In genomic region chr22:27110985-27111451, GRCh38 we compare ENCODE assay signal across 13 cellular contexts.
A peak's percentile ranks its signal among the peaks of the same experiment; 100 is the strongest.
DNase-seq lines count a peak whose midpoint lies in the region; TF ChIP-seq lines count a peak whose summit lies in the region.
"Had no signal": no experiment of that assay in that cellular context is flagged by ENCODE, and none has a peak within 500 bp of the region (broad histone marks: within the 10 kb centered on the region; RNA-seq: fewer than 3 reads in every experiment).

No MANE protein-coding gene starts in this region.

- DNase-seq in H7 (peak; percentile 68), SJCRH30 (peak; percentile 75 to 76), fibroblast of the aortic adventitia (ENCODE audit: low read depth) (peak; percentile 75), trophoblast cell (no peak), NCI-H2029 treated with DMSO at 0.1 percent for 48 hours (lab: John Stamatoyannopoulos, UW) (no peak), colonic mucosa (no peak)
- DNase-seq in activated naive CD4-positive, alpha-beta T cell (lab: John Stamatoyannopoulos, UW) = no peak
- DNase-seq in stimulated activated CD4-positive, alpha-beta T cell treated with anti-CD3 and anti-CD28 coated beads, Interleukin-2, amount 100 ng/mL, for 48 hours = no peak
- DNase-seq: activated naive CD8-positive, alpha-beta T cell treated with anti-CD3 and anti-CD28 coated beads, Interleukin-2, amount 50 U/mL, for 24 hours; CD4-positive, alpha-beta T cell; MV-4-11; naive B cell; stimulated activated CD8-positive, alpha-beta memory T cell treated with anti-CD3 and anti-CD28 coated beads, Interleukin-4, amount 100 ng/mL, for 48 hours had no signal

- no peaks in the 10 kb centered on the region for H3K27me3 ChIP-seq in H7 (ENCODE audit: control insufficient read depth, insufficient read depth, low read length)
- no peaks in the 10 kb centered on the region for H3K27me3 ChIP-seq in SJCRH30
- H3K27me3 ChIP-seq in trophoblast cell (ENCODE audit: insufficient read depth, low read length) = no peaks in the 10 kb centered on the region
- H3K27me3 ChIP-seq in colonic mucosa = no peaks in the 10 kb centered on the region

- no peaks in the 10 kb centered on the region for H3K36me3 ChIP-seq in H7 (replicated peaks; ENCODE audit: control insufficient read depth, insufficient read depth, low read length)
- no peaks in the 10 kb centered on the region for H3K36me3 ChIP-seq in SJCRH30
- H3K36me3 ChIP-seq in trophoblast cell (ENCODE audit: control insufficient read depth in 1 of 2, insufficient read depth in 2 of 2, low read length in 2 of 2) = no peaks in the 10 kb centered on the region
- no peaks in the 10 kb centered on the region for H3K36me3 ChIP-seq in colonic mucosa

- H3K4me3 ChIP-seq in H7 (ENCODE audit: insufficient read depth, low read depth, low read length) = no peak overlapping the region
- no peak overlapping the region for H3K4me3 ChIP-seq in SJCRH30
- H3K4me3 ChIP-seq in fibroblast of the aortic adventitia (ENCODE audit: low read depth, low read length) = no peak overlapping the region
- H3K4me3 ChIP-seq in trophoblast cell (ENCODE audit: low read depth, low read length) = no peak overlapping the region
- no peak overlapping the region for H3K4me3 ChIP-seq in colonic mucosa

- peaks cover 49% of the 10 kb centered on the region for H3K4me1 ChIP-seq in SJCRH30
- H3K4me1 ChIP-seq in trophoblast cell (ENCODE audit: control insufficient read depth in 1 of 2, insufficient read depth in 2 of 2, low read length in 2 of 2) = peaks cover 17 to 32% of the 10 kb centered on the region in 2 experiments
- H3K4me1 ChIP-seq in colonic mucosa = no peaks in the 10 kb centered on the region

- H2AK5ac ChIP-seq in trophoblast cell (ENCODE audit: low read length) = peak overlapping the region; percentile 49

- H2BK5ac ChIP-seq in trophoblast cell (ENCODE audit: low read depth, low read length, poor library complexity) = peak overlapping the region; percentile 78

- peak overlapping the region; percentile 65 for H3K4ac ChIP-seq in trophoblast cell (ENCODE audit: low read depth, low read length)

- no peak overlapping the region for H2AFZ ChIP-seq in trophoblast cell (ENCODE audit: insufficient read depth, low read length, poor library complexity)

- H3K18ac ChIP-seq in trophoblast cell (ENCODE audit: low read length) = peak overlapping the region; percentile 80

- peak overlapping the region; percentile 86 for H4K91ac ChIP-seq in trophoblast cell (ENCODE audit: low read depth, low read length)

- H2BK120ac ChIP-seq in trophoblast cell (ENCODE audit: insufficient read depth, low read length, poor library complexity) = peak overlapping the region; percentile 78

- H3K9ac ChIP-seq in trophoblast cell (ENCODE audit: low read length) (no peak overlapping the region), colonic mucosa (ENCODE audit: low read depth in 2 of 2, low read length in 2 of 2) (no peak overlapping the region)

- peak overlapping the region; percentile 77 for H4K8ac ChIP-seq in trophoblast cell (ENCODE audit: low read depth, low read length)

- H3K9me3 ChIP-seq in SJCRH30 (replicated peaks) (peaks cover 7% of the 10 kb centered on the region; the same call in 1 of the 2 replicates), trophoblast cell (ENCODE audit: insufficient read depth, low read depth, low read length) (no peaks in the 10 kb centered on the region), colonic mucosa (no peaks in the 10 kb centered on the region)

- TF ChIP-seq CTCF in fibroblast of the aortic adventitia (IDR thresholded peaks at IDR 0.05; ENCODE audit: insufficient read depth, low read length) = no peak
- no peak for TF ChIP-seq CTCF in colonic mucosa (IDR thresholded peaks at IDR 0.05)

- intact Hi-C loops in colonic mucosa (cut with DNase I) = no loop called here

- peaks cover 15% of the 10 kb centered on the region for H3K79me1 ChIP-seq in trophoblast cell (ENCODE audit: low read length)

- H3K79me2 ChIP-seq in trophoblast cell (ENCODE audit: control insufficient read depth, insufficient read depth, low read length, poor library complexity) = peaks cover 2% of the 10 kb centered on the region

- H4K12ac ChIP-seq in trophoblast cell (ENCODE audit: low read depth, low read length) = peak overlapping the region; percentile 40

- H3K27ac ChIP-seq in SJCRH30 (peak overlapping the region; percentile 67), trophoblast cell (ENCODE audit: low read depth, low read length) (peak overlapping the region; percentile 58), colonic mucosa (no peak overlapping the region)

- H3K14ac ChIP-seq in trophoblast cell (ENCODE audit: low read length) = peak overlapping the region; percentile 86

- H3K4me2 ChIP-seq in trophoblast cell (ENCODE audit: low read length) = peak overlapping the region; percentile 11

- no CpG with 5 or more reads among the region's 8 CpGs for WGBS in trophoblast cell (ENCODE audit: extremely low coverage, insufficient coverage, insufficient read length)

- H3K23ac ChIP-seq in trophoblast cell (ENCODE audit: low read length) = no peak overlapping the region

- H2BK12ac ChIP-seq in trophoblast cell (ENCODE audit: low read length) = peak overlapping the region; percentile 55

Comparison
In these comparisons a context has a peak if more than half of its experiments do, and no peak if none do; other contexts are left out.
1. DNase-seq: peak in H7 (single experiment), SJCRH30 (2 of 2) and fibroblast of the aortic adventitia (single experiment); none in trophoblast cell (0 of 2), activated naive CD4-positive, alpha-beta T cell (0 of 4), NCI-H2029 treated with DMSO at 0.1 percent for 48 hours (single experiment), stimulated activated CD4-positive, alpha-beta T cell treated with anti-CD3 and anti-CD28 coated beads, Interleukin-2, amount 100 ng/mL, for 48 hours (0 of 2) and colonic mucosa (single experiment).